15 cellular contexts compared by ENCODE assay signal in genomic region chr1:44608141-44608540, GRCh38.
A peak's percentile ranks its signal among the peaks of the same experiment; 100 is the strongest.
DNase-seq lines count a peak whose midpoint lies in the region; ATAC-seq, FAIRE-seq and TF ChIP-seq lines count a peak whose summit lies in the region.
"Had no signal": no experiment of that assay in that cellular context is flagged by ENCODE, and none has a peak within 500 bp of the region (broad histone marks: within the 10 kb centered on the region; RNA-seq: fewer than 3 reads in every experiment).

No MANE protein-coding gene starts in this region.

- no peak overlapping the region for H3K4me3 Mint-ChIP-seq in WTC11
- H3K4me3 Mint-ChIP-seq in immature natural killer cell: no peak overlapping the region
- H3K4me3 Mint-ChIP-seq: activated CD4-positive, alpha-beta T cell treated with anti-CD3 and anti-CD28 coated beads, Interleukin-2, amount 10 ng/mL, durations not matched to agents 7 days and 5 days; natural killer cell treated with Interleukin-12 subunit alpha and Interleukin-12 subunit beta and Interleukin-15 and Interleukin-18, amount 100 ng/mL, for 72 hours; T-cell had no signal

- no peak for DNase-seq in GM10266 (ENCODE audit: extremely low spot score)
- DNase-seq in HTR-8/SVneo (ENCODE audit: insufficient read length, low spot score): no peak
- DNase-seq in WTC11 (ENCODE audit: low spot score): no peak
- peak; percentile 11 for DNase-seq in iris pigment epithelial cell (ENCODE audit: low read depth)
- no peak for DNase-seq in frontal cortex (ENCODE audit: low spot score in 2 of 2)
- no peak for DNase-seq in immature natural killer cell
- DNase-seq: activated CD4-positive, alpha-beta T cell treated with anti-CD3 and anti-CD28 coated beads, Interleukin-2, amount 10 ng/mL, durations not matched to agents 7 days and 5 days; activated effector memory CD4-positive, alpha-beta T cell treated with anti-CD3 and anti-CD28 coated beads, Interleukin-2, amount 50 U/mL, for 16 hours; gastrocnemius medialis; MV-4-11; NCI-H510A; T-cell; thyroid gland had no signal

- H3K27me3 Mint-ChIP-seq in WTC11 (ENCODE audit: low read depth) (no peaks in the 10 kb centered on the region), immature natural killer cell (ENCODE audit: low read depth in 3 of 3) (peaks cover 0 to 4% (median 2%) of the 10 kb centered on the region in 3 donors)
- H3K27me3 Mint-ChIP-seq: activated CD4-positive, alpha-beta T cell treated with anti-CD3 and anti-CD28 coated beads, Interleukin-2, amount 10 ng/mL, durations not matched to agents 7 days and 5 days; T-cell had no signal

- H3K9me3 Mint-ChIP-seq in WTC11: no peaks in the 10 kb centered on the region
- no peaks in the 10 kb centered on the region for H3K9me3 Mint-ChIP-seq in immature natural killer cell
- H3K9me3 Mint-ChIP-seq: activated CD4-positive, alpha-beta T cell treated with anti-CD3 and anti-CD28 coated beads, Interleukin-2, amount 10 ng/mL, durations not matched to agents 7 days and 5 days; natural killer cell treated with Interleukin-12 subunit alpha and Interleukin-12 subunit beta and Interleukin-15 and Interleukin-18, amount 100 ng/mL, for 72 hours; T-cell had no signal

- peak; percentile 7; the same call in 1 of the 2 replicates for ATAC-seq in WTC11
- ATAC-seq in GM21526 (IDR thresholded peaks at IDR 0.05; ENCODE audit: low FRiP score, unreplicated experiment): no peak
- ATAC-seq: gastrocnemius medialis; natural killer cell treated with Interleukin-12 subunit alpha and Interleukin-12 subunit beta and Interleukin-15 and Interleukin-18, amount 100 ng/mL, for 72 hours; T-cell had no signal

- H3K4me1 Mint-ChIP-seq in WTC11: peaks cover 14% of the 10 kb centered on the region
- H3K4me1 Mint-ChIP-seq in immature natural killer cell: no peaks in the 10 kb centered on the region
- H3K4me1 Mint-ChIP-seq: activated CD4-positive, alpha-beta T cell treated with anti-CD3 and anti-CD28 coated beads, Interleukin-2, amount 10 ng/mL, durations not matched to agents 7 days and 5 days; T-cell had no signal

- CTCF ChIA-PET in WTC11 (lab: Charles Lee): interaction anchor here (0.5 to 5.0 kb wide), 49 partner anchors 9 to 875 kb away, joined by 3 to 112 read pairs (median 4); partner anchors contain the start of genes ARMH1, RNF220 and TMEM53

- POLR2A ChIA-PET in WTC11 (lab: Charles Lee): no interaction called here

- H3K27ac Mint-ChIP-seq in WTC11: no peak overlapping the region
- no peak overlapping the region for H3K27ac Mint-ChIP-seq in immature natural killer cell
- H3K27ac Mint-ChIP-seq: activated CD4-positive, alpha-beta T cell treated with anti-CD3 and anti-CD28 coated beads, Interleukin-2, amount 10 ng/mL, durations not matched to agents 7 days and 5 days; natural killer cell treated with Interleukin-12 subunit alpha and Interleukin-12 subunit beta and Interleukin-15 and Interleukin-18, amount 100 ng/mL, for 72 hours; T-cell had no signal

- H3K36me3 Mint-ChIP-seq in WTC11: no peaks in the 10 kb centered on the region
- no peaks in the 10 kb centered on the region for H3K36me3 Mint-ChIP-seq in immature natural killer cell
- H3K36me3 Mint-ChIP-seq: natural killer cell treated with Interleukin-12 subunit alpha and Interleukin-12 subunit beta and Interleukin-15 and Interleukin-18, amount 100 ng/mL, for 72 hours; T-cell had no signal

- FAIRE-seq in HTR-8/SVneo (lab: Jason Lieb, UNC): peak; percentile 36
- no peak for FAIRE-seq in frontal cortex (lab: Jason Lieb, UNC)

- peak; percentile 31 for TF ChIP-seq CTCF in GM10266 (IDR thresholded peaks at IDR 0.05; ENCODE audit: control insufficient read depth, insufficient read depth, low read depth, missing control alignments)
- TF ChIP-seq CTCF in WTC11 (IDR thresholded peaks at IDR 0.05): peak; percentile 26; the same call in 1 of the 2 replicates

TF ChIP-seq in WTC11, 78 proteins besides CTCF, POLR2A, EP300 and RAD21:
- TF ChIP-seq MAX (CRISPR knock-in tag; IDR thresholded peaks at IDR 0.05): no peak
- TF ChIP-seq ATF3 (CRISPR knock-in tag; conservative IDR thresholded peaks at IDR 0.05): no peak
- no peak for TF ChIP-seq IRF2 (CRISPR knock-in tag; IDR thresholded peaks at IDR 0.05; ENCODE audit: borderline replicate concordance, low read depth)
TF ChIP-seq in WTC11: peak in this region for 0.
